In the genomic region with DNA sequence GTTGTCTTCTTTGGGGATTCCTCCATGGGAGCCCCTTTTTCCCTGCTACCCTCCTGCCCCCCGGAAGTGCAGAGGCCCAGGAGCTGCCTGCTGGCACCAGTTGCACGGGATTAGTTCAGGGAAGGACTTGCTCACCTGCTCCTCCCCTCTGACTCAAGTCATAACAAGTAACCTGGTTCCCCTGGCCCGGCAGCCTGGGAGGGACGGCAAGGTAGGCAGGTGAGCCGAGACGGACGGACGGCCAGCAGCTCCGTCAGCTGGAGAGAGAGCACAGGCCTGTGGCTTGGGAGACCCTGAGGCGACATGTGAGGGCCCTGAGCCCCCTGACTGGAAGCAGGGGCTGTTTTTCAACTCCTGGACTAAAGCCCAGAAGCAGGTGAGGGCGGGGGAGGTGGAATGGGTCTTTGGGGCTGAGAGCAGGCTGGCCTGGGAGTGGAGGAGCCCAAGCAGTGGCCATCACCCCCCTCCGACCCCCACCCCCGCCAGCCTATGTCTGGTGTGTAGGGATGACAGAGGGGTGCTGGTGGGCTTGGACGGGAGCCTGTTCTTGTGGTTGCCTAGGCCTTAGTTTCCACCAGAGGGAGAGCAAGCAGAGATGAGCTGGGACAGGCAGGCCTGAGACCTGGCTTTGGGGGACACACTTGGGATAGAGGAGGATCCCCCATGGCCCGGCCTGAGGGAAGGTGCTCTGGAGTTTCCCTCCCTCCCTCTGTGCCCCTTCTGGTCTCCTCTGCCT, we compare ENCODE assay signal across 1 cellular context.
TF ChIP-seq lines count a peak whose summit lies in the region.

A gene with protein sequence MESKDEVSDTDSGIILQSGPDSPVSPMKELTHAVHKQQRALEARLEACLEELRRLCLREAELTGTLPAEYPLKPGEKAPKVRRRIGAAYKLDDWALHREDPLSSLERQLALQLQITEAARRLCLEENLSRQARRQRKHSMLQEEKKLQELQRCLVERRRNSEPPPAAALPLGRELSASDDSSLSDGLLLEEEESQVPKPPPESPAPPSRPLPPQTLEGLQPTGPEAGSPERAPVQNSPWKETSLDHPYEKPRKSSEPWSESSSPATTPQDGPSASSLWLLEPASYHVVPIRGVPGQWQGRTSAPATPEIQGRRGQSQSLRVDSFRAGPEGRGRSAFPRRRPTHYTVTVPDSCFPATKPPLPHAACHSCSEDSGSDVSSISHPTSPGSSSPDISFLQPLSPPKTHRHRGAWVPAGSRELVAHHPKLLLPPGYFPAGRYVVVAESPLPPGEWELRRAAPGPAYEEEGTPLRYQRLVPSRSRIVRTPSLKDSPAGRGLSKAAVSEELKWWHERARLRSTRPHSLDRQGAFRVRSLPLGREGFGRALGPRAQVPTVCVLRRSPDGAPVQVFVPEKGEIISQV (plus strand): TSS at position 189 of the 736 bp plus-strand sequence. CDS start 3,501 bp downstream, outside the sequence.

TF ChIP-seq in HepG2, 621 proteins besides CTCF, POLR2A, EP300 and RAD21 (continues in another document):
- TF ChIP-seq ZFP36L1 (CRISPR knock-in tag; IDR thresholded peaks at IDR 0.05), result no peak
- peak; percentile 46 for TF ChIP-seq RBM39 (IDR thresholded peaks at IDR 0.05; ENCODE audit: low read depth, low read length, poor library complexity, severe bottlenecking)
- TF ChIP-seq, protein P1, sequence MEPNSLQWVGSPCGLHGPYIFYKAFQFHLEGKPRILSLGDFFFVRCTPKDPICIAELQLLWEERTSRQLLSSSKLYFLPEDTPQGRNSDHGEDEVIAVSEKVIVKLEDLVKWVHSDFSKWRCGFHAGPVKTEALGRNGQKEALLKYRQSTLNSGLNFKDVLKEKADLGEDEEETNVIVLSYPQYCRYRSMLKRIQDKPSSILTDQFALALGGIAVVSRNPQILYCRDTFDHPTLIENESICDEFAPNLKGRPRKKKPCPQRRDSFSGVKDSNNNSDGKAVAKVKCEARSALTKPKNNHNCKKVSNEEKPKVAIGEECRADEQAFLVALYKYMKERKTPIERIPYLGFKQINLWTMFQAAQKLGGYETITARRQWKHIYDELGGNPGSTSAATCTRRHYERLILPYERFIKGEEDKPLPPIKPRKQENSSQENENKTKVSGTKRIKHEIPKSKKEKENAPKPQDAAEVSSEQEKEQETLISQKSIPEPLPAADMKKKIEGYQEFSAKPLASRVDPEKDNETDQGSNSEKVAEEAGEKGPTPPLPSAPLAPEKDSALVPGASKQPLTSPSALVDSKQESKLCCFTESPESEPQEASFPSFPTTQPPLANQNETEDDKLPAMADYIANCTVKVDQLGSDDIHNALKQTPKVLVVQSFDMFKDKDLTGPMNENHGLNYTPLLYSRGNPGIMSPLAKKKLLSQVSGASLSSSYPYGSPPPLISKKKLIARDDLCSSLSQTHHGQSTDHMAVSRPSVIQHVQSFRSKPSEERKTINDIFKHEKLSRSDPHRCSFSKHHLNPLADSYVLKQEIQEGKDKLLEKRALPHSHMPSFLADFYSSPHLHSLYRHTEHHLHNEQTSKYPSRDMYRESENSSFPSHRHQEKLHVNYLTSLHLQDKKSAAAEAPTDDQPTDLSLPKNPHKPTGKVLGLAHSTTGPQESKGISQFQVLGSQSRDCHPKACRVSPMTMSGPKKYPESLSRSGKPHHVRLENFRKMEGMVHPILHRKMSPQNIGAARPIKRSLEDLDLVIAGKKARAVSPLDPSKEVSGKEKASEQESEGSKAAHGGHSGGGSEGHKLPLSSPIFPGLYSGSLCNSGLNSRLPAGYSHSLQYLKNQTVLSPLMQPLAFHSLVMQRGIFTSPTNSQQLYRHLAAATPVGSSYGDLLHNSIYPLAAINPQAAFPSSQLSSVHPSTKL (CRISPR knock-in tag; IDR thresholded peaks at IDR 0.05), result no peak
- 0 out of 2 replicates have a peak, but pooled peaks have one; percentile 33 for TF ChIP-seq ZNF891 (CRISPR knock-in tag; IDR thresholded peaks at IDR 0.05)
- TF ChIP-seq, protein P2, sequence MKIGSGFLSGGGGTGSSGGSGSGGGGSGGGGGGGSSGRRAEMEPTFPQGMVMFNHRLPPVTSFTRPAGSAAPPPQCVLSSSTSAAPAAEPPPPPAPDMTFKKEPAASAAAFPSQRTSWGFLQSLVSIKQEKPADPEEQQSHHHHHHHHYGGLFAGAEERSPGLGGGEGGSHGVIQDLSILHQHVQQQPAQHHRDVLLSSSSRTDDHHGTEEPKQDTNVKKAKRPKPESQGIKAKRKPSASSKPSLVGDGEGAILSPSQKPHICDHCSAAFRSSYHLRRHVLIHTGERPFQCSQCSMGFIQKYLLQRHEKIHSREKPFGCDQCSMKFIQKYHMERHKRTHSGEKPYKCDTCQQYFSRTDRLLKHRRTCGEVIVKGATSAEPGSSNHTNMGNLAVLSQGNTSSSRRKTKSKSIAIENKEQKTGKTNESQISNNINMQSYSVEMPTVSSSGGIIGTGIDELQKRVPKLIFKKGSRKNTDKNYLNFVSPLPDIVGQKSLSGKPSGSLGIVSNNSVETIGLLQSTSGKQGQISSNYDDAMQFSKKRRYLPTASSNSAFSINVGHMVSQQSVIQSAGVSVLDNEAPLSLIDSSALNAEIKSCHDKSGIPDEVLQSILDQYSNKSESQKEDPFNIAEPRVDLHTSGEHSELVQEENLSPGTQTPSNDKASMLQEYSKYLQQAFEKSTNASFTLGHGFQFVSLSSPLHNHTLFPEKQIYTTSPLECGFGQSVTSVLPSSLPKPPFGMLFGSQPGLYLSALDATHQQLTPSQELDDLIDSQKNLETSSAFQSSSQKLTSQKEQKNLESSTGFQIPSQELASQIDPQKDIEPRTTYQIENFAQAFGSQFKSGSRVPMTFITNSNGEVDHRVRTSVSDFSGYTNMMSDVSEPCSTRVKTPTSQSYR (CRISPR knock-in tag; IDR thresholded peaks at IDR 0.05; ENCODE audit: borderline replicate concordance), result no peak
- peak; percentile 58 for TF ChIP-seq ZFY (CRISPR knock-in tag; IDR thresholded peaks at IDR 0.05)
- TF ChIP-seq GATAD2A (CRISPR knock-in tag; IDR thresholded peaks at IDR 0.05), result 0 out of 2 replicates have a peak, but pooled peaks have one; percentile 11
- TF ChIP-seq DNMT3B (CRISPR knock-in tag; conservative IDR thresholded peaks at IDR 0.05), result no peak
- TF ChIP-seq ELF1 (CRISPR knock-in tag; IDR thresholded peaks at IDR 0.05), result peak; percentile 49; the same call in 1 of the 2 replicates
- no peak for TF ChIP-seq HNRNPL (IDR thresholded peaks at IDR 0.05; ENCODE audit: low read depth, low read length)
- TF ChIP-seq ZNF235 (CRISPR knock-in tag; IDR thresholded peaks at IDR 0.05; ENCODE audit: borderline replicate concordance), result no peak
- peak; percentile 46 for TF ChIP-seq AGO2 (optimal IDR thresholded peaks at IDR 0.05; ENCODE audit: low read depth, low read length)
- TF ChIP-seq, protein P3, sequence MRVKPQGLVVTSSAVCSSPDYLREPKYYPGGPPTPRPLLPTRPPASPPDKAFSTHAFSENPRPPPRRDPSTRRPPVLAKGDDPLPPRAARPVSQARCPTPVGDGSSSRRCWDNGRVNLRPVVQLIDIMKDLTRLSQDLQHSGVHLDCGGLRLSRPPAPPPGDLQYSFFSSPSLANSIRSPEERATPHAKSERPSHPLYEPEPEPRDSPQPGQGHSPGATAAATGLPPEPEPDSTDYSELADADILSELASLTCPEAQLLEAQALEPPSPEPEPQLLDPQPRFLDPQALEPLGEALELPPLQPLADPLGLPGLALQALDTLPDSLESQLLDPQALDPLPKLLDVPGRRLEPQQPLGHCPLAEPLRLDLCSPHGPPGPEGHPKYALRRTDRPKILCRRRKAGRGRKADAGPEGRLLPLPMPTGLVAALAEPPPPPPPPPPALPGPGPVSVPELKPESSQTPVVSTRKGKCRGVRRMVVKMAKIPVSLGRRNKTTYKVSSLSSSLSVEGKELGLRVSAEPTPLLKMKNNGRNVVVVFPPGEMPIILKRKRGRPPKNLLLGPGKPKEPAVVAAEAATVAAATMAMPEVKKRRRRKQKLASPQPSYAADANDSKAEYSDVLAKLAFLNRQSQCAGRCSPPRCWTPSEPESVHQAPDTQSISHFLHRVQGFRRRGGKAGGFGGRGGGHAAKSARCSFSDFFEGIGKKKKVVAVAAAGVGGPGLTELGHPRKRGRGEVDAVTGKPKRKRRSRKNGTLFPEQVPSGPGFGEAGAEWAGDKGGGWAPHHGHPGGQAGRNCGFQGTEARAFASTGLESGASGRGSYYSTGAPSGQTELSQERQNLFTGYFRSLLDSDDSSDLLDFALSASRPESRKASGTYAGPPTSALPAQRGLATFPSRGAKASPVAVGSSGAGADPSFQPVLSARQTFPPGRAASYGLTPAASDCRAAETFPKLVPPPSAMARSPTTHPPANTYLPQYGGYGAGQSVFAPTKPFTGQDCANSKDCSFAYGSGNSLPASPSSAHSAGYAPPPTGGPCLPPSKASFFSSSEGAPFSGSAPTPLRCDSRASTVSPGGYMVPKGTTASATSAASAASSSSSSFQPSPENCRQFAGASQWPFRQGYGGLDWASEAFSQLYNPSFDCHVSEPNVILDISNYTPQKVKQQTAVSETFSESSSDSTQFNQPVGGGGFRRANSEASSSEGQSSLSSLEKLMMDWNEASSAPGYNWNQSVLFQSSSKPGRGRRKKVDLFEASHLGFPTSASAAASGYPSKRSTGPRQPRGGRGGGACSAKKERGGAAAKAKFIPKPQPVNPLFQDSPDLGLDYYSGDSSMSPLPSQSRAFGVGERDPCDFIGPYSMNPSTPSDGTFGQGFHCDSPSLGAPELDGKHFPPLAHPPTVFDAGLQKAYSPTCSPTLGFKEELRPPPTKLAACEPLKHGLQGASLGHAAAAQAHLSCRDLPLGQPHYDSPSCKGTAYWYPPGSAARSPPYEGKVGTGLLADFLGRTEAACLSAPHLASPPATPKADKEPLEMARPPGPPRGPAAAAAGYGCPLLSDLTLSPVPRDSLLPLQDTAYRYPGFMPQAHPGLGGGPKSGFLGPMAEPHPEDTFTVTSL (CRISPR knock-in tag; IDR thresholded peaks at IDR 0.05; ENCODE audit: borderline replicate concordance), result no peak
- TF ChIP-seq, protein P4, sequence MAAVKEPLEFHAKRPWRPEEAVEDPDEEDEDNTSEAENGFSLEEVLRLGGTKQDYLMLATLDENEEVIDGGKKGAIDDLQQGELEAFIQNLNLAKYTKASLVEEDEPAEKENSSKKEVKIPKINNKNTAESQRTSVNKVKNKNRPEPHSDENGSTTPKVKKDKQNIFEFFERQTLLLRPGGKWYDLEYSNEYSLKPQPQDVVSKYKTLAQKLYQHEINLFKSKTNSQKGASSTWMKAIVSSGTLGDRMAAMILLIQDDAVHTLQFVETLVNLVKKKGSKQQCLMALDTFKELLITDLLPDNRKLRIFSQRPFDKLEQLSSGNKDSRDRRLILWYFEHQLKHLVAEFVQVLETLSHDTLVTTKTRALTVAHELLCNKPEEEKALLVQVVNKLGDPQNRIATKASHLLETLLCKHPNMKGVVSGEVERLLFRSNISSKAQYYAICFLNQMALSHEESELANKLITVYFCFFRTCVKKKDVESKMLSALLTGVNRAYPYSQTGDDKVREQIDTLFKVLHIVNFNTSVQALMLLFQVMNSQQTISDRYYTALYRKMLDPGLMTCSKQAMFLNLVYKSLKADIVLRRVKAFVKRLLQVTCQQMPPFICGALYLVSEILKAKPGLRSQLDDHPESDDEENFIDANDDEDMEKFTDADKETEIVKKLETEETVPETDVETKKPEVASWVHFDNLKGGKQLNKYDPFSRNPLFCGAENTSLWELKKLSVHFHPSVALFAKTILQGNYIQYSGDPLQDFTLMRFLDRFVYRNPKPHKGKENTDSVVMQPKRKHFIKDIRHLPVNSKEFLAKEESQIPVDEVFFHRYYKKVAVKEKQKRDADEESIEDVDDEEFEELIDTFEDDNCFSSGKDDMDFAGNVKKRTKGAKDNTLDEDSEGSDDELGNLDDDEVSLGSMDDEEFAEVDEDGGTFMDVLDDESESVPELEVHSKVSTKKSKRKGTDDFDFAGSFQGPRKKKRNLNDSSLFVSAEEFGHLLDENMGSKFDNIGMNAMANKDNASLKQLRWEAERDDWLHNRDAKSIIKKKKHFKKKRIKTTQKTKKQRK (IDR thresholded peaks at IDR 0.05; ENCODE audit: low read length), result no peak
- TF ChIP-seq ZNF263 (CRISPR knock-in tag; IDR thresholded peaks at IDR 0.05), result peak; percentile 52
- TF ChIP-seq, protein P5, sequence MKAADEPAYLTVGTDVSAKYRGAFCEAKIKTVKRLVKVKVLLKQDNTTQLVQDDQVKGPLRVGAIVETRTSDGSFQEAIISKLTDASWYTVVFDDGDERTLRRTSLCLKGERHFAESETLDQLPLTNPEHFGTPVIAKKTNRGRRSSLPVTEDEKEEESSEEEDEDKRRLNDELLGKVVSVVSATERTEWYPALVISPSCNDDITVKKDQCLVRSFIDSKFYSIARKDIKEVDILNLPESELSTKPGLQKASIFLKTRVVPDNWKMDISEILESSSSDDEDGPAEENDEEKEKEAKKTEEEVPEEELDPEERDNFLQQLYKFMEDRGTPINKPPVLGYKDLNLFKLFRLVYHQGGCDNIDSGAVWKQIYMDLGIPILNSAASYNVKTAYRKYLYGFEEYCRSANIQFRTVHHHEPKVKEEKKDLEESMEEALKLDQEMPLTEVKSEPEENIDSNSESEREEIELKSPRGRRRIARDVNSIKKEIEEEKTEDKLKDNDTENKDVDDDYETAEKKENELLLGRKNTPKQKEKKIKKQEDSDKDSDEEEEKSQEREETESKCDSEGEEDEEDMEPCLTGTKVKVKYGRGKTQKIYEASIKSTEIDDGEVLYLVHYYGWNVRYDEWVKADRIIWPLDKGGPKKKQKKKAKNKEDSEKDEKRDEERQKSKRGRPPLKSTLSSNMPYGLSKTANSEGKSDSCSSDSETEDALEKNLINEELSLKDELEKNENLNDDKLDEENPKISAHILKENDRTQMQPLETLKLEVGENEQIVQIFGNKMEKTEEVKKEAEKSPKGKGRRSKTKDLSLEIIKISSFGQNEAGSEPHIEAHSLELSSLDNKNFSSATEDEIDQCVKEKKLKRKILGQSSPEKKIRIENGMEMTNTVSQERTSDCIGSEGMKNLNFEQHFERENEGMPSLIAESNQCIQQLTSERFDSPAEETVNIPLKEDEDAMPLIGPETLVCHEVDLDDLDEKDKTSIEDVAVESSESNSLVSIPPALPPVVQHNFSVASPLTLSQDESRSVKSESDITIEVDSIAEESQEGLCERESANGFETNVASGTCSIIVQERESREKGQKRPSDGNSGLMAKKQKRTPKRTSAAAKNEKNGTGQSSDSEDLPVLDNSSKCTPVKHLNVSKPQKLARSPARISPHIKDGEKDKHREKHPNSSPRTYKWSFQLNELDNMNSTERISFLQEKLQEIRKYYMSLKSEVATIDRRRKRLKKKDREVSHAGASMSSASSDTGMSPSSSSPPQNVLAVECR (CRISPR knock-in tag; IDR thresholded peaks at IDR 0.05; ENCODE audit: borderline replicate concordance), result peak; percentile 21; the same call in 1 of the 2 replicates
- no peak for TF ChIP-seq ZNF563 (CRISPR knock-in tag; IDR thresholded peaks at IDR 0.05)
- TF ChIP-seq TCF7L2 (IDR thresholded peaks at IDR 0.05; ENCODE audit: low read depth, low read length), result no peak
- TF ChIP-seq ZNF143 (CRISPR knock-in tag; IDR thresholded peaks at IDR 0.05), result peak; percentile 35; the same call in 1 of the 2 replicates
- TF ChIP-seq HES4 (CRISPR knock-in tag; IDR thresholded peaks at IDR 0.05; ENCODE audit: borderline replicate concordance), result no peak
- peak; percentile 40; the same call in 1 of the 2 replicates for TF ChIP-seq POLR2AphosphoS5 (IDR thresholded peaks at IDR 0.05; ENCODE audit: low read depth, low read length)
- no peak for TF ChIP-seq PRPF4 (IDR thresholded peaks at IDR 0.05; ENCODE audit: low read depth, low read length, poor library complexity, severe bottlenecking)
- no peak for TF ChIP-seq ZNF841 (CRISPR knock-in tag; IDR thresholded peaks at IDR 0.05; ENCODE audit: borderline replicate concordance)
- no peak for TF ChIP-seq NR2F2 (IDR thresholded peaks at IDR 0.05; ENCODE audit: borderline replicate concordance, low read depth)
